25 cellular contexts compared by ENCODE assay signal in the genomic region with DNA sequence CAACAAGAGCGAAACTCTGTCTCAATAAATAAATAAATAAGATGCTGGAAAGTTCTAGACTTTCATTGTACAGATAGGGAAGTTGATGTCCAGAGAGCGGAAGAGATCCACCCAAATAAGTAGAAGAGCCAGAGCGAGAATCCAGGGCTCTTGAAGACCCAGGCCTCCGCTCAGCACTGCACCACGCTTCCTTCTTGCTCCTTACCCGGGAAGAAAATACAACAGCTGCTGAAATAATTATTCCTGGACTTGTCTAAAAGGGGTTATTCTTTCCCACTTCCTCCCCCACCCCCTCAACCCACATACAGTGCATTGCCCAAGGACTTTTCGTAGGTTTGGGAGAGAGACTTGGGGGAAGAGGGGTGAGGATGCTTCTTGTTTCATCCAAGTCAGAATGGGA. TPM values are rescaled to one million over a fixed set of nuclear protein-coding genes. Genes with fewer than 3 reads are reported as not detected.
"Had no signal": no experiment of that assay in that cellular context is flagged by ENCODE, and none has a peak within 500 bp of the region (broad histone marks: within the 10 kb centered on the region; RNA-seq: fewer than 3 reads in every experiment).

No MANE protein-coding gene starts in this region.

- H3K4me3 Mint-ChIP-seq: activated T-cell treated with anti-CD3 and anti-CD28 coated beads, Interleukin-2, amount 50 U/mL, for 24 hours; activated T-helper 17 cell treated with anti-CD3 and anti-CD28 coated beads, Interleukin-2, amount 50 U/mL, for 72 hours; nephron progenitor cell; T-cell; type B pancreatic cell; WTC11 had no signal

- H3K79me2 ChIP-seq: hepatocyte had no signal

- DNase-seq: activated T-cell treated with anti-CD3 and anti-CD28 coated beads, Interleukin-2, amount 50 U/mL, for 24 hours; aorta; brain microvascular endothelial cell; caudate nucleus; dermis blood vessel endothelial cell; effector memory CD4-positive, alpha-beta T cell; glutamatergic neuron; left ventricle myocardium superior; midbrain; nephron progenitor cell; spleen; stimulated activated CD4-positive, alpha-beta T cell treated with anti-CD3 and anti-CD28 coated beads, Interleukin-4, amount 100 ng/mL, for 24 hours; stimulated activated naive CD4-positive, alpha-beta T cell treated with Interleukin-2 at 50 U/mL for 16 hours; T-cell had no signal

- H2AFZ ChIP-seq: hepatocyte had no signal

- ATAC-seq: activated naive CD4-positive, alpha-beta T cell treated with anti-CD3 and anti-CD28 coated beads, Interleukin-2, amount 50 U/mL, for 72 hours; activated T-helper 17 cell treated with anti-CD3 and anti-CD28 coated beads, Interleukin-2, amount 50 U/mL, for 72 hours; esophagus mucosa; left ventricle myocardium superior; sciatic nerve; T-cell; WTC11 had no signal

- H3K4me2 ChIP-seq: hepatocyte had no signal

- H3K9me3 ChIP-seq: spleen, thoracic aorta had no signal

- H3K36me3 ChIP-seq: brain microvascular endothelial cell, spleen, thoracic aorta had no signal

- H3K27ac Mint-ChIP-seq: activated naive CD4-positive, alpha-beta T cell treated with anti-CD3 and anti-CD28 coated beads, Interleukin-2, amount 50 U/mL, for 72 hours; activated T-cell treated with anti-CD3 and anti-CD28 coated beads, Interleukin-2, amount 50 U/mL, for 24 hours; activated T-helper 17 cell treated with anti-CD3 and anti-CD28 coated beads, Interleukin-2, amount 50 U/mL, for 72 hours; nephron progenitor cell; T-cell; type B pancreatic cell; WTC11 had no signal

- H3K27me3 ChIP-seq: brain microvascular endothelial cell, hepatocyte had no signal

- H3K27ac ChIP-seq: brain microvascular endothelial cell, hepatocyte, spleen, thoracic aorta had no signal

- H3K4me3 ChIP-seq: hepatocyte, spleen, thoracic aorta had no signal

- H3K4me1 Mint-ChIP-seq: activated T-helper 17 cell treated with anti-CD3 and anti-CD28 coated beads, Interleukin-2, amount 50 U/mL, for 72 hours had no signal

- H3K9me3 Mint-ChIP-seq: activated naive CD4-positive, alpha-beta T cell treated with anti-CD3 and anti-CD28 coated beads, Interleukin-2, amount 50 U/mL, for 72 hours; activated T-cell treated with anti-CD3 and anti-CD28 coated beads, Interleukin-2, amount 50 U/mL, for 24 hours; activated T-helper 17 cell treated with anti-CD3 and anti-CD28 coated beads, Interleukin-2, amount 50 U/mL, for 72 hours; nephron progenitor cell; T-cell; type B pancreatic cell; WTC11 had no signal

- H3K36me3 Mint-ChIP-seq: activated naive CD4-positive, alpha-beta T cell treated with anti-CD3 and anti-CD28 coated beads, Interleukin-2, amount 50 U/mL, for 72 hours; T-cell; type B pancreatic cell; WTC11 had no signal

RNA-seq across cellular contexts. Expression of a gene that starts 39.9 kb away (rescaled TPM):
- total RNA-seq: activated naive CD4-positive, alpha-beta T cell treated with anti-CD3 and anti-CD28 coated beads, Interleukin-2, amount 50 U/mL, for 72 hours; activated T-helper 17 cell treated with anti-CD3 and anti-CD28 coated beads, Interleukin-2, amount 50 U/mL, for 72 hours; aorta; dermis blood vessel endothelial cell; endothelial cell of umbilical vein; frontal cortex; left ventricle myocardium superior; posterior vena cava; sciatic nerve; spleen had no signal
- polyA plus RNA-seq: endothelial cell of umbilical vein had no signal
